In genomic region chr3:48429416-48430358, GRCh38 we compare ENCODE assay signal across 8 cellular contexts. TPM values are rescaled to one million over a fixed set of nuclear protein-coding genes. Genes with fewer than 3 reads are reported as not detected.
A peak's percentile ranks its signal among the peaks of the same experiment; 100 is the strongest.
DNase-seq lines count a peak whose midpoint lies in the region; ATAC-seq, FAIRE-seq and TF ChIP-seq lines count a peak whose summit lies in the region.

PLXNB1 (minus strand) TSS chr3:48430086; CDS start chr3:48424611, 5,475 bp downstream.

- TF ChIP-seq CTCF in DOHH2 (IDR thresholded peaks at IDR 0.05; ENCODE audit: low read depth, low read length, poor library complexity, severe bottlenecking) (no peak), RWPE2 (IDR thresholded peaks at IDR 0.05; ENCODE audit: poor library complexity, severe bottlenecking) (no peak), neural progenitor cell (IDR thresholded peaks at IDR 0.05) (no peak)

- no peak for FAIRE-seq in RCC 7860 (lab: Jason Lieb, UNC)

- H3K27ac Mint-ChIP-seq in neural progenitor cell: peak within 1 kb of the TSS; percentile 87

- H3F3A ChIP-seq in DOHH2 (ENCODE audit: control insufficient read depth, insufficient read depth): no peaks in the 10 kb centered on the region
- H3F3A ChIP-seq in neural progenitor cell (ENCODE audit: low read depth): peaks cover 45% of the 10 kb centered on the region

- peaks cover 16% of the 10 kb centered on the region for H3K27me3 ChIP-seq in DOHH2 (ENCODE audit: control insufficient read depth, low read length)
- H3K27me3 ChIP-seq in HUES48 (ENCODE audit: control insufficient read depth, insufficient read depth, low read length): no peaks in the 10 kb centered on the region
- H3K27me3 ChIP-seq in RWPE2 (ENCODE audit: insufficient read depth, poor library complexity, severe bottlenecking): no peaks in the 10 kb centered on the region
- no peaks in the 10 kb centered on the region for H3K27me3 ChIP-seq in neural progenitor cell

- peaks cover 51% of the 10 kb centered on the region for H3K4me1 Mint-ChIP-seq in neural progenitor cell

- peak within 1 kb of the TSS; percentile 76 for H2AFZ ChIP-seq in neural progenitor cell (replicated peaks)

- DNase-seq in RWPE2 (ENCODE audit: low spot score) (peak; percentile 96), globus pallidus (ENCODE audit: low spot score) (peak; percentile 84), neural progenitor cell (ENCODE audit: low spot score) (peak; percentile 92), RCC 7860 (ENCODE audit: low spot score) (no peak)
- peak; percentile 64 for DNase-seq in activated naive CD4-positive, alpha-beta T cell treated with anti-CD3 and anti-CD28 coated beads, Interleukin-2, amount 50 U/mL, for 16 hours

- H3K4me2 ChIP-seq in DOHH2 (ENCODE audit: low read length) (peak within 1 kb of the TSS; percentile 92), neural progenitor cell (peak within 1 kb of the TSS; percentile 97)

- H3K9me2 ChIP-seq in DOHH2 (replicated peaks; ENCODE audit: control insufficient read depth, low read length): no peaks in the 10 kb centered on the region

- H3K4me1 ChIP-seq in DOHH2 (ENCODE audit: control insufficient read depth, low read length) (peaks cover 9% of the 10 kb centered on the region), HUES48 (ENCODE audit: control insufficient read depth, insufficient read depth, low read length) (peaks cover 20% of the 10 kb centered on the region), RWPE2 (ENCODE audit: insufficient read depth, poor library complexity, severe bottlenecking) (peaks cover 63% of the 10 kb centered on the region), neural progenitor cell (peaks cover 36% of the 10 kb centered on the region)

- peaks cover 36% of the 10 kb centered on the region for H3K36me3 ChIP-seq in DOHH2 (ENCODE audit: control insufficient read depth, low read length)
- peaks cover 39% of the 10 kb centered on the region for H3K36me3 ChIP-seq in HUES48 (ENCODE audit: control insufficient read depth, insufficient read depth, low read length)
- peaks cover 50% of the 10 kb centered on the region for H3K36me3 ChIP-seq in RWPE2 (ENCODE audit: low read depth)
- H3K36me3 ChIP-seq in neural progenitor cell: no peaks in the 10 kb centered on the region

- H3K4me3 ChIP-seq in DOHH2 (ENCODE audit: low read length): peak within 1 kb of the TSS; percentile 77
- peak within 1 kb of the TSS; percentile 87 for H3K4me3 ChIP-seq in HUES48 (ENCODE audit: low read depth, low read length)
- peak within 1 kb of the TSS; percentile 84 for H3K4me3 ChIP-seq in RWPE2 (ENCODE audit: severe bottlenecking)
- peak within 1 kb of the TSS; percentile 97 for H3K4me3 ChIP-seq in neural progenitor cell

- H3K9me3 Mint-ChIP-seq in neural progenitor cell: no peaks in the 10 kb centered on the region

- no peaks in the 10 kb centered on the region for H3K9me3 ChIP-seq in DOHH2 (ENCODE audit: control insufficient read depth, insufficient read depth, low read length)
- H3K9me3 ChIP-seq in HUES48 (ENCODE audit: control insufficient read depth, insufficient read depth, low read length): no peaks in the 10 kb centered on the region
- no peaks in the 10 kb centered on the region for H3K9me3 ChIP-seq in RWPE2 (ENCODE audit: severe bottlenecking)
- H3K9me3 ChIP-seq in neural progenitor cell (ENCODE audit: low read depth): no peaks in the 10 kb centered on the region

- peak within 1 kb of the TSS; percentile 91 for H3K4me3 Mint-ChIP-seq in neural progenitor cell

- H3K79me2 ChIP-seq in DOHH2 (ENCODE audit: control insufficient read depth, low read length) (peaks cover under 1% of the 10 kb centered on the region), neural progenitor cell (ENCODE audit: low read depth) (peaks cover 62% of the 10 kb centered on the region)

- H3K9ac ChIP-seq in HUES48 (ENCODE audit: low read depth, low read length): peak within 1 kb of the TSS; percentile 91
- H3K9ac ChIP-seq in neural progenitor cell: peak within 1 kb of the TSS; percentile 91

- H3K36me3 Mint-ChIP-seq in neural progenitor cell: peaks cover 6% of the 10 kb centered on the region

- ATAC-seq in RWPE2 (ENCODE audit: low read depth): peak; percentile 63

- no peak within 1 kb of the TSS for H3K27ac ChIP-seq in DOHH2 (ENCODE audit: low read depth, low read length)
- peak within 1 kb of the TSS; percentile 94 for H3K27ac ChIP-seq in HUES48 (ENCODE audit: low read depth, low read length)
- peak within 1 kb of the TSS; percentile 92 for H3K27ac ChIP-seq in RWPE2 (ENCODE audit: poor library complexity, severe bottlenecking)
- H3K27ac ChIP-seq in neural progenitor cell: peak within 1 kb of the TSS; percentile 93
- H3K27ac ChIP-seq in temporal lobe (ENCODE audit: low read depth, low read length): peak within 1 kb of the TSS; percentile 100

- H3K27me3 Mint-ChIP-seq in neural progenitor cell (ENCODE audit: insufficient read depth, low read depth): no peaks in the 10 kb centered on the region

- H4K20me1 ChIP-seq in DOHH2 (ENCODE audit: control insufficient read depth, insufficient read depth, low read depth, low read length) (no peaks in the 10 kb centered on the region), neural progenitor cell (ENCODE audit: low read depth) (peaks cover 39% of the 10 kb centered on the region)

RNA-seq across cellular contexts. Expression of gene PLXNB1, which starts in this region (rescaled TPM):
- total RNA-seq in neural progenitor cell (ENCODE audit: low replicate concordance) (53.6 and 142 TPM in 2 replicates), temporal lobe (50.9 TPM)
